In genomic region chr10:26861326-26861998, GRCh38 we compare ENCODE assay signal across 8 cellular contexts. TPM values are rescaled to one million over a fixed set of nuclear protein-coding genes. Genes with fewer than 3 reads are reported as not detected.
DNase-seq lines count a peak whose midpoint lies in the region; ATAC-seq and TF ChIP-seq lines count a peak whose summit lies in the region.

No MANE protein-coding gene starts in this region.

- H3K4me3 ChIP-seq in heart right ventricle = peak overlapping the region in 8 of 10 donors; percentile 12 to 99 (median 64)
- peak overlapping the region in 1 of 4 donors; percentile 8 for H3K4me3 ChIP-seq in adrenal gland
- peak overlapping the region in 1 of 2 experiments; percentile 56 for H3K4me3 ChIP-seq in mesenchymal stem cell (ENCODE audit: insufficient read depth in 1 of 2, low read depth in 1 of 2, low read length in 2 of 2)

- H2BK5ac ChIP-seq in mesenchymal stem cell (ENCODE audit: low read depth, low read length, poor library complexity, severe bottlenecking) = no peak overlapping the region

- peak overlapping the region in 1 of 2 experiments; percentile 57 for H2BK12ac ChIP-seq in mesenchymal stem cell (ENCODE audit: low read length in 2 of 2)

- ATAC-seq in heart right ventricle (no peak), left cardiac atrium (no peak), left colon (no peak), GM18519 (IDR thresholded peaks at IDR 0.05; ENCODE audit: low FRiP score, unreplicated experiment) (no peak)

- H3K4me3 Mint-ChIP-seq in type B pancreatic cell = peak overlapping the region; percentile 100

- DNase-seq in heart right ventricle = no peak
- DNase-seq in left cardiac atrium = no peak
- no peak for DNase-seq in adrenal gland
- DNase-seq in mesenchymal stem cell = no peak
- DNase-seq in type B pancreatic cell (ENCODE audit: extremely low spot score, unreplicated experiment) = no peak
- DNase-seq in left colon = no peak
- no peak for DNase-seq in NCI-H2107 treated with DMSO at 0.1 percent for 48 hours (lab: John Stamatoyannopoulos, UW; ENCODE audit: unreplicated experiment)

- H3K9ac ChIP-seq in mesenchymal stem cell (ENCODE audit: low read length) = peak overlapping the region; percentile 73

- peaks cover 19% of the 10 kb centered on the region for H3K4me1 Mint-ChIP-seq in type B pancreatic cell (ENCODE audit: unreplicated experiment)

- H3K27ac Mint-ChIP-seq in type B pancreatic cell = peak overlapping the region; percentile 100

- no peaks in the 10 kb centered on the region for H3K79me1 ChIP-seq in mesenchymal stem cell (replicated peaks; ENCODE audit: low read length, poor library complexity, severe bottlenecking)

- peaks cover 3 to 44% (median 30%) of the 10 kb centered on the region in 9 donors for H3K4me1 ChIP-seq in heart right ventricle
- peaks cover 6 to 24% of the 10 kb centered on the region in 2 donors for H3K4me1 ChIP-seq in adrenal gland (replicated peaks in 1 of 2)
- H3K4me1 ChIP-seq in mesenchymal stem cell (ENCODE audit: control insufficient read depth, insufficient read depth, low read depth, low read length) = peaks cover 3% of the 10 kb centered on the region

- no peak overlapping the region for H3K23ac ChIP-seq in mesenchymal stem cell (ENCODE audit: low read length in 2 of 2)

- peak in 6 of 9 donors; percentile 78 to 88 (median 83) for TF ChIP-seq CTCF in heart right ventricle (IDR thresholded peaks at IDR 0.05)
- peak in 5 of 6 experiments; percentile 9 to 71 (median 49) for TF ChIP-seq CTCF in adrenal gland (IDR thresholded peaks at IDR 0.05)
- peak; percentile 86 for TF ChIP-seq CTCF in type B pancreatic cell (conservative IDR thresholded peaks at IDR 0.05)

- no peak overlapping the region for H2AK5ac ChIP-seq in mesenchymal stem cell (ENCODE audit: low read length, severe bottlenecking)

- no peak overlapping the region for H3K18ac ChIP-seq in mesenchymal stem cell (ENCODE audit: low read depth in 1 of 2, low read length in 2 of 2)

- no peak overlapping the region for H4K91ac ChIP-seq in mesenchymal stem cell (ENCODE audit: low read length)

- H3K9me3 ChIP-seq in heart right ventricle (no peaks in the 10 kb centered on the region), adrenal gland (replicated peaks in 1 of 3) (no peaks in the 10 kb centered on the region), mesenchymal stem cell (ENCODE audit: control insufficient read depth, low read length) (no peaks in the 10 kb centered on the region)

- H4K8ac ChIP-seq in mesenchymal stem cell (ENCODE audit: low read length) = peak overlapping the region; percentile 60

- no peak overlapping the region for H3K4ac ChIP-seq in mesenchymal stem cell (ENCODE audit: low read depth in 1 of 2, low read length in 2 of 2)

- 64 to 65% methylated on average over 15 of the region's 15 CpGs for WGBS in heart right ventricle, 2 donors
- WGBS in adrenal gland, 4 donors = 52 to 58% (median 54%) methylated on average over 15 of the region's 15 CpGs
- WGBS in mesenchymal stem cell = 72% methylated on average over 15 of the region's 15 CpGs

- no peak overlapping the region for H2BK15ac ChIP-seq in mesenchymal stem cell (ENCODE audit: low read depth, poor library complexity, severe bottlenecking)

- H2BK120ac ChIP-seq in mesenchymal stem cell (ENCODE audit: low read depth, low read length) = no peak overlapping the region

- no peak overlapping the region for H2AFZ ChIP-seq in mesenchymal stem cell (ENCODE audit: low read depth, low read length)

- no peaks in the 10 kb centered on the region for H3K36me3 ChIP-seq in heart right ventricle
- H3K36me3 ChIP-seq in adrenal gland (replicated peaks in 1 of 2) = no peaks in the 10 kb centered on the region
- H3K36me3 ChIP-seq in mesenchymal stem cell (ENCODE audit: control insufficient read depth in 1 of 2, insufficient read depth in 2 of 2, low read depth in 1 of 2, low read length in 2 of 2) = no peaks in the 10 kb centered on the region

- no peak overlapping the region for H3K14ac ChIP-seq in mesenchymal stem cell (ENCODE audit: low read length in 2 of 2)

- H3K27me3 ChIP-seq in heart right ventricle = peaks cover 0 to 4% (median 0%) of the 10 kb centered on the region in 7 donors
- no peaks in the 10 kb centered on the region for H3K27me3 ChIP-seq in adrenal gland
- peaks cover 4 to 9% of the 10 kb centered on the region in 2 experiments for H3K27me3 ChIP-seq in mesenchymal stem cell (ENCODE audit: control insufficient read depth in 1 of 2, insufficient read depth in 1 of 2, low read length in 2 of 2)

- peaks cover 10% of the 10 kb centered on the region for H3K27me3 Mint-ChIP-seq in type B pancreatic cell

- no peak for TF ChIP-seq POLR2A in adrenal gland (IDR thresholded peaks at IDR 0.05)

- H3K27ac ChIP-seq in heart right ventricle (no peak overlapping the region), adrenal gland (no peak overlapping the region), mesenchymal stem cell (ENCODE audit: low read length, poor library complexity, severe bottlenecking) (no peak overlapping the region)

- intact Hi-C loops in heart right ventricle (cut with DNase I) = loop anchor here in 3 of 10 donors (5.0 to 10.0 kb wide), 3 partner anchors 119 to 167 kb away; partner anchors contain the start of gene PDSS1 (in 1 of the 3)
- intact Hi-C loops in left cardiac atrium (cut with DNase I) = no loop called here
- intact Hi-C loops in adrenal gland (cut with DNase I) = no loop called here
- intact Hi-C loops in left colon (cut with DNase I, micrococcal nuclease) = no loop called here

- H3K9me3 Mint-ChIP-seq in type B pancreatic cell = no peaks in the 10 kb centered on the region

- peak overlapping the region; percentile 31 for H3K4me2 ChIP-seq in mesenchymal stem cell (ENCODE audit: low read length, poor library complexity, severe bottlenecking)

- no peaks in the 10 kb centered on the region for H3K36me3 Mint-ChIP-seq in type B pancreatic cell

RNA-seq across cellular contexts. Expression of gene ABI1, which starts 0.7 kb away (rescaled TPM):
- total RNA-seq in heart right ventricle = 10 to 100 TPM; 24.2 to 39.3 (median 28.9) TPM
- 10 to 100 TPM; 14.6 to 16.8 TPM for polyA plus RNA-seq in heart right ventricle
- 10 to 100 TPM; 24.9 to 26.7 TPM for total RNA-seq in left cardiac atrium
- total RNA-seq in adrenal gland = 10 to 100 TPM; 13.3 to 38.9 (median 31.1) TPM
- polyA plus RNA-seq in adrenal gland = 10 to 100 TPM; 14.0 to 38.4 (median 18.7) TPM
- 42.8 TPM for polyA plus RNA-seq in mesenchymal stem cell (2013, experiment 1 of 2)
- 43.4 TPM for polyA plus RNA-seq in mesenchymal stem cell (2013, experiment 2 of 2)
- 45.5 and 53.2 TPM in 2 replicates for total RNA-seq in type B pancreatic cell (ENCODE audit: low replicate concordance)
- 10 to 100 TPM; 59.9 to 71.4 TPM for total RNA-seq in left colon
